Comparison of ENCODE assay signal across 8 cellular contexts in genomic region chr5:55994502-55994997, GRCh38. TPM values are rescaled to one million over a fixed set of nuclear protein-coding genes. Genes with fewer than 3 reads are reported as not detected.
DNase-seq lines count a peak whose midpoint lies in the region; ATAC-seq and TF ChIP-seq lines count a peak whose summit lies in the region.

IL6ST (minus strand) TSS chr5:55994963; CDS start chr5:55976278, 18,685 bp downstream.

- TF ChIP-seq CTCF in OCI-LY1 (IDR thresholded peaks at IDR 0.05; ENCODE audit: low read length): no peak
- TF ChIP-seq CTCF in ascending aorta (IDR thresholded peaks at IDR 0.05): no peak

- no peaks in the 10 kb centered on the region for H3K9me3 ChIP-seq in OCI-LY1 (ENCODE audit: low read length)
- H3K9me3 ChIP-seq in ascending aorta: no peaks in the 10 kb centered on the region

- H2AFZ ChIP-seq in OCI-LY1 (ENCODE audit: low read length): peak within 1 kb of the TSS; percentile 95

- peak within 1 kb of the TSS; percentile 84 for H3K9ac ChIP-seq in OCI-LY1 (ENCODE audit: low read length)

- H3K4me1 ChIP-seq in OCI-LY1 (ENCODE audit: insufficient read depth, low read length, severe bottlenecking) (peaks cover 20% of the 10 kb centered on the region), ascending aorta (peaks cover 0 to 13% of the 10 kb centered on the region in 2 donors)

- H3K36me3 ChIP-seq in OCI-LY1 (ENCODE audit: insufficient read depth, low read length) (no peaks in the 10 kb centered on the region), ascending aorta (no peaks in the 10 kb centered on the region)

- peak; percentile 32 for ATAC-seq in HG02678 (IDR thresholded peaks at IDR 0.05; ENCODE audit: unreplicated experiment)

- H3K79me2 ChIP-seq in OCI-LY1 (ENCODE audit: insufficient read depth, low read length): no peaks in the 10 kb centered on the region

- H3K4me3 ChIP-seq in OCI-LY1 (ENCODE audit: low read depth, low read length, poor library complexity, severe bottlenecking): peak within 1 kb of the TSS; percentile 95
- peak within 1 kb of the TSS; percentile 95 to 98 for H3K4me3 ChIP-seq in ascending aorta

- peak; percentile 13 for DNase-seq in stimulated activated CD4-positive, alpha-beta T cell treated with anti-CD3 and anti-CD28 coated beads, Interleukin-2, amount 100 ng/mL, for 4 hours (ENCODE audit: low read depth)
- no peak for DNase-seq in stimulated activated CD4-positive, alpha-beta T cell treated with anti-CD3 and anti-CD28 coated beads, Interleukin-1b, Interleukin-23, amount 100 ng/mL, for 48 hours
- peak in 1 of 2 donors; percentile 83 for DNase-seq in ascending aorta (ENCODE audit: low spot score in 2 of 2)
- peak; percentile 60 for DNase-seq in hepatic stellate cell (ENCODE audit: low spot score)
- DNase-seq in retina: peak; percentile 96
- DNase-seq in NCI-H1694 (lab: John Stamatoyannopoulos, UW): no peak

- no peaks in the 10 kb centered on the region for H3K9me2 ChIP-seq in OCI-LY1 (ENCODE audit: low read depth, low read length)

- H4K20me1 ChIP-seq in OCI-LY1 (ENCODE audit: insufficient read depth, low read length): no peaks in the 10 kb centered on the region

- no peaks in the 10 kb centered on the region for H3F3A ChIP-seq in OCI-LY1 (ENCODE audit: insufficient read depth, low read length)

- H3K27me3 ChIP-seq in OCI-LY1 (ENCODE audit: insufficient read depth, low read length) (no peaks in the 10 kb centered on the region), ascending aorta (no peaks in the 10 kb centered on the region)

- H3K4me2 ChIP-seq in OCI-LY1 (ENCODE audit: low read length): peak within 1 kb of the TSS; percentile 100

- H3K27ac ChIP-seq in OCI-LY1 (ENCODE audit: low read depth, low read length, poor library complexity, severe bottlenecking) (no peak within 1 kb of the TSS), ascending aorta (peak within 1 kb of the TSS; percentile 99 to 100)

- intact Hi-C loops in ascending aorta (cut with DNase I): loop anchor here (2.0 to 10.0 kb wide), 4 partner anchors 180 to 822 kb away; partner anchors contain the start of genes CDC20B and MAP3K1

RNA-seq across cellular contexts. Expression of gene IL6ST, which starts in this region (rescaled TPM):
- 192 TPM for total RNA-seq in ascending aorta

Comparison
In these comparisons a context has a peak if more than half of its experiments do, and no peak if none do; other contexts are left out.
1. DNase-seq: peak in stimulated activated CD4-positive, alpha-beta T cell treated with anti-CD3 and anti-CD28 coated beads, Interleukin-2, amount 100 ng/mL, for 4 hours (single experiment), hepatic stellate cell (single experiment) and retina (single experiment); none in stimulated activated CD4-positive, alpha-beta T cell treated with anti-CD3 and anti-CD28 coated beads, Interleukin-1b, Interleukin-23, amount 100 ng/mL, for 48 hours (single experiment) and NCI-H1694 (single experiment).